ENCODE assay signal across 8 cellular contexts in genomic region chr17:28576758-28577465, GRCh38. TPM values are rescaled to one million over a fixed set of nuclear protein-coding genes. Genes with fewer than 3 reads are reported as not detected.
A peak's percentile ranks its signal among the peaks of the same experiment; 100 is the strongest.
DNase-seq lines count a peak whose midpoint lies in the region; ATAC-seq and TF ChIP-seq lines count a peak whose summit lies in the region.

ALDOC (minus strand) TSS chr17:28576895; CDS start chr17:28575532, 1,363 bp downstream.

- no peaks in the 10 kb centered on the region for H3K9me3 Mint-ChIP-seq in Calu3 (ENCODE audit: low read depth, unreplicated experiment)
- H3K9me3 Mint-ChIP-seq in IgD-negative memory B cell: no peaks in the 10 kb centered on the region
- H3K9me3 Mint-ChIP-seq in activated T-helper 2 cell treated with anti-CD3 and anti-CD28 coated beads, Interferon-gamma antibody, Interleukin-2, Interleukin-4, amounts not matched to agents 10 μg/mL and 5 μg/mL and 100 μg/mL, durations not matched to agents 14 hours and 24 hours and 36 hours: no peaks in the 10 kb centered on the region
- no peaks in the 10 kb centered on the region for H3K9me3 Mint-ChIP-seq in nephron progenitor cell
- H3K9me3 Mint-ChIP-seq in stimulated activated naive CD8-positive, alpha-beta T cell treated with anti-CD3 and anti-CD28 coated beads, Interleukin-15, Interleukin-2, amounts not matched to agents 100 ng/mL and 50 ng/mL, for 24 hours: no peaks in the 10 kb centered on the region

- H3K4me1 Mint-ChIP-seq in Calu3 (ENCODE audit: low read depth, unreplicated experiment) (peaks cover 9% of the 10 kb centered on the region), IgD-negative memory B cell (peaks cover 11 to 17% (median 13%) of the 10 kb centered on the region in 3 donors), nephron progenitor cell (peaks cover 21% of the 10 kb centered on the region)
- H3K4me1 Mint-ChIP-seq in activated T-helper 2 cell treated with anti-CD3 and anti-CD28 coated beads, Interferon-gamma antibody, Interleukin-2, Interleukin-4, amounts not matched to agents 10 μg/mL and 5 μg/mL and 100 μg/mL, durations not matched to agents 14 hours and 24 hours and 36 hours (ENCODE audit: low read depth): peaks cover 57% of the 10 kb centered on the region
- peaks cover 43% of the 10 kb centered on the region for H3K4me1 Mint-ChIP-seq in stimulated activated naive CD8-positive, alpha-beta T cell treated with anti-CD3 and anti-CD28 coated beads, Interleukin-15, Interleukin-2, amounts not matched to agents 100 ng/mL and 50 ng/mL, for 24 hours (ENCODE audit: low read depth)

- peak within 1 kb of the TSS; percentile 55 for H3K4me3 ChIP-seq in fibroblast of the aortic adventitia (ENCODE audit: low read depth, low read length)

- H3K4me3 Mint-ChIP-seq in Calu3 (ENCODE audit: low read depth, unreplicated experiment) (no peak within 1 kb of the TSS), IgD-negative memory B cell (peak within 1 kb of the TSS; percentile 49 to 96 (median 85)), nephron progenitor cell (peak within 1 kb of the TSS; percentile 83)
- peak within 1 kb of the TSS; percentile 91 for H3K4me3 Mint-ChIP-seq in activated T-helper 2 cell treated with anti-CD3 and anti-CD28 coated beads, Interferon-gamma antibody, Interleukin-2, Interleukin-4, amounts not matched to agents 10 μg/mL and 5 μg/mL and 100 μg/mL, durations not matched to agents 14 hours and 24 hours and 36 hours (ENCODE audit: low read depth)
- peak within 1 kb of the TSS; percentile 85 for H3K4me3 Mint-ChIP-seq in stimulated activated naive CD8-positive, alpha-beta T cell treated with anti-CD3 and anti-CD28 coated beads, Interleukin-15, Interleukin-2, amounts not matched to agents 100 ng/mL and 50 ng/mL, for 24 hours

- peaks cover 10% of the 10 kb centered on the region for H3K36me3 Mint-ChIP-seq in Calu3 (ENCODE audit: insufficient read depth, unreplicated experiment)
- H3K36me3 Mint-ChIP-seq in IgD-negative memory B cell: no peaks in the 10 kb centered on the region
- peaks cover 69% of the 10 kb centered on the region for H3K36me3 Mint-ChIP-seq in activated T-helper 2 cell treated with anti-CD3 and anti-CD28 coated beads, Interferon-gamma antibody, Interleukin-2, Interleukin-4, amounts not matched to agents 10 μg/mL and 5 μg/mL and 100 μg/mL, durations not matched to agents 14 hours and 24 hours and 36 hours (ENCODE audit: low read depth)
- H3K36me3 Mint-ChIP-seq in nephron progenitor cell (ENCODE audit: low read depth): peaks cover 53% of the 10 kb centered on the region
- H3K36me3 Mint-ChIP-seq in stimulated activated naive CD8-positive, alpha-beta T cell treated with anti-CD3 and anti-CD28 coated beads, Interleukin-15, Interleukin-2, amounts not matched to agents 100 ng/mL and 50 ng/mL, for 24 hours (ENCODE audit: low read depth): peaks cover 48% of the 10 kb centered on the region

- TF ChIP-seq CTCF in Calu3 (IDR thresholded peaks at IDR 0.05; ENCODE audit: unreplicated experiment) (no peak), fibroblast of the aortic adventitia (IDR thresholded peaks at IDR 0.05; ENCODE audit: insufficient read depth, low read length) (no peak), nephron progenitor cell (IDR thresholded peaks at IDR 0.05) (no peak)

- CTCF ChIA-PET in Calu3 (lab: Charles Lee): no interaction called here

- ATAC-seq in GM21423 (IDR thresholded peaks at IDR 0.05; ENCODE audit: unreplicated experiment): peak; percentile 82

- intact Hi-C loops in Calu3 (cut with micrococcal nuclease; ENCODE audit: unreplicated experiment): no loop called here
- intact Hi-C loops in activated T-helper 2 cell treated with anti-CD3 and anti-CD28 coated beads, Interferon-gamma antibody, Interleukin-2, Interleukin-4, amounts not matched to agents 10 μg/mL and 5 μg/mL and 100 μg/mL, durations not matched to agents 14 hours and 24 hours and 36 hours (cut with micrococcal nuclease): loop anchor here (1.0 kb wide), 1 partner anchor 21 kb away; no protein-coding TSS in a partner anchor

- H3K27me3 Mint-ChIP-seq in Calu3 (ENCODE audit: unreplicated experiment) (no peaks in the 10 kb centered on the region), IgD-negative memory B cell (no peaks in the 10 kb centered on the region), nephron progenitor cell (ENCODE audit: low read depth, poor library complexity) (peaks cover 9% of the 10 kb centered on the region)
- H3K27me3 Mint-ChIP-seq in activated T-helper 2 cell treated with anti-CD3 and anti-CD28 coated beads, Interferon-gamma antibody, Interleukin-2, Interleukin-4, amounts not matched to agents 10 μg/mL and 5 μg/mL and 100 μg/mL, durations not matched to agents 14 hours and 24 hours and 36 hours (ENCODE audit: low read depth): no peaks in the 10 kb centered on the region
- no peaks in the 10 kb centered on the region for H3K27me3 Mint-ChIP-seq in stimulated activated naive CD8-positive, alpha-beta T cell treated with anti-CD3 and anti-CD28 coated beads, Interleukin-15, Interleukin-2, amounts not matched to agents 100 ng/mL and 50 ng/mL, for 24 hours

- H3K27ac Mint-ChIP-seq in Calu3 (ENCODE audit: unreplicated experiment): no peak within 1 kb of the TSS
- H3K27ac Mint-ChIP-seq in IgD-negative memory B cell: peak within 1 kb of the TSS in 1 of 3 donors; percentile 89
- H3K27ac Mint-ChIP-seq in activated T-helper 2 cell treated with anti-CD3 and anti-CD28 coated beads, Interferon-gamma antibody, Interleukin-2, Interleukin-4, amounts not matched to agents 10 μg/mL and 5 μg/mL and 100 μg/mL, durations not matched to agents 14 hours and 24 hours and 36 hours: peak within 1 kb of the TSS; percentile 93
- H3K27ac Mint-ChIP-seq in nephron progenitor cell: no peak within 1 kb of the TSS
- peak within 1 kb of the TSS; percentile 89 for H3K27ac Mint-ChIP-seq in stimulated activated naive CD8-positive, alpha-beta T cell treated with anti-CD3 and anti-CD28 coated beads, Interleukin-15, Interleukin-2, amounts not matched to agents 100 ng/mL and 50 ng/mL, for 24 hours

- BruUV-seq in Calu3 (replicated peaks; lab: Mats Ljungman, UMichigan): no TSS peak

- DNase-seq in Calu3 (peak; percentile 30), RPMI8226 (peak; percentile 100), fibroblast of the aortic adventitia (ENCODE audit: low read depth) (peak; percentile 84), nephron progenitor cell (peak; percentile 99)
- peak; percentile 97 for DNase-seq in activated T-helper 2 cell treated with anti-CD3 and anti-CD28 coated beads, Interferon-gamma antibody, Interleukin-2, Interleukin-4, amounts not matched to agents 10 μg/mL and 5 μg/mL and 100 μg/mL, durations not matched to agents 14 hours and 24 hours and 36 hours (ENCODE audit: low spot score)

RNA-seq across cellular contexts. Expression of gene ALDOC, which starts in this region (rescaled TPM):
- 2.6 and 2.8 TPM in 2 replicates for total RNA-seq in Calu3 (2022)
- polyA plus RNA-seq in IgD-negative memory B cell: 28.0 TPM
- total RNA-seq in activated T-helper 2 cell treated with anti-CD3 and anti-CD28 coated beads, Interferon-gamma antibody, Interleukin-2, Interleukin-4, amounts not matched to agents 10 μg/mL and 5 μg/mL and 100 μg/mL, durations not matched to agents 14 hours and 24 hours and 36 hours: 95.0 and 95.7 TPM in 2 replicates
- total RNA-seq in fibroblast of the aortic adventitia (ENCODE audit: low replicate concordance): 17.6 and 36.3 TPM in 2 replicates

Comparison
In these comparisons a context has a peak if more than half of its experiments do, and no peak if none do; other contexts are left out.
1. Peak in every context shown above with its lines: DNase-seq, ATAC-seq and H3K4me3 ChIP-seq.
2. DNase-seq: peak in every context shown above with its lines; median percentile 100 in RPMI8226; 99 in nephron progenitor cell; 97 in activated T-helper 2 cell treated with anti-CD3 and anti-CD28 coated beads, Interferon-gamma antibody, Interleukin-2, Interleukin-4, amounts not matched to agents 10 μg/mL and 5 μg/mL and 100 μg/mL, durations not matched to agents 14 hours and 24 hours and 36 hours; 84 in fibroblast of the aortic adventitia; 30 in Calu3.
3. H3K27ac Mint-ChIP-seq: peak in activated T-helper 2 cell treated with anti-CD3 and anti-CD28 coated beads, Interferon-gamma antibody, Interleukin-2, Interleukin-4, amounts not matched to agents 10 μg/mL and 5 μg/mL and 100 μg/mL, durations not matched to agents 14 hours and 24 hours and 36 hours (single experiment) and stimulated activated naive CD8-positive, alpha-beta T cell treated with anti-CD3 and anti-CD28 coated beads, Interleukin-15, Interleukin-2, amounts not matched to agents 100 ng/mL and 50 ng/mL, for 24 hours (single experiment); none in Calu3 (single experiment) and nephron progenitor cell (single experiment).